ENCODE assay signal across 9 cellular contexts in genomic region chr11:72676874-72677341, GRCh38. TPM values are rescaled to one million over a fixed set of nuclear protein-coding genes. Genes with fewer than 3 reads are reported as not detected.
DNase-seq lines count a peak whose midpoint lies in the region; ATAC-seq and TF ChIP-seq lines count a peak whose summit lies in the region.
"Had no signal": no experiment of that assay in that cellular context is flagged by ENCODE, and none has a peak within 500 bp of the region (broad histone marks: within the 10 kb centered on the region; RNA-seq: fewer than 3 reads in every experiment).

No MANE protein-coding gene starts in this region.

- no peak overlapping the region for H3K27ac ChIP-seq in A673 (ENCODE audit: low read depth, low read length, poor library complexity, severe bottlenecking)
- H3K27ac ChIP-seq: thoracic aorta had no signal

- peak overlapping the region in 1 of 8 donors; percentile 37 for H3K4me3 Mint-ChIP-seq in naive B cell
- H3K4me3 Mint-ChIP-seq in stimulated activated naive CD8-positive, alpha-beta T cell treated with anti-CD3 and anti-CD28 coated beads, Interleukin-15, amount 100 ng/mL, for 72 hours = no peak overlapping the region

- H3K27ac Mint-ChIP-seq in naive B cell = peak overlapping the region in 2 of 6 donors; percentile 41 to 90
- H3K27ac Mint-ChIP-seq in stimulated activated naive CD8-positive, alpha-beta T cell treated with anti-CD3 and anti-CD28 coated beads, Interleukin-15, amount 100 ng/mL, for 72 hours = peak overlapping the region in 1 of 2 donors; percentile 29

- H3K27me3 ChIP-seq in A673 (replicated peaks; ENCODE audit: insufficient read depth, low read depth, low read length, poor library complexity) = peaks cover 47% of the 10 kb centered on the region

- no TSS peak for BruUV-seq in A673 (replicated peaks; lab: Mats Ljungman, UMichigan)

- ATAC-seq in naive B cell (ENCODE audit: low read depth in 2 of 2) (peak; percentile 72 to 78), HG03442 (IDR thresholded peaks at IDR 0.05; ENCODE audit: unreplicated experiment) (no peak)
- ATAC-seq in stimulated activated naive CD8-positive, alpha-beta T cell treated with anti-CD3 and anti-CD28 coated beads, Interleukin-15, amount 100 ng/mL, for 72 hours = peak; percentile 71

- TF ChIP-seq CTCF in A673 (conservative IDR thresholded peaks at IDR 0.05; ENCODE audit: low read depth, low read length) = no peak

- H3K36me3 ChIP-seq in A673 (ENCODE audit: insufficient read depth, low read length, poor library complexity, severe bottlenecking) = no peaks in the 10 kb centered on the region
- H3K36me3 ChIP-seq: thoracic aorta had no signal

- H3K36me3 Mint-ChIP-seq in naive B cell = no peaks in the 10 kb centered on the region

- H3K4me1 Mint-ChIP-seq in naive B cell = peaks cover 38 to 60% (median 46%) of the 10 kb centered on the region in 3 donors
- H3K4me1 Mint-ChIP-seq in stimulated activated naive CD8-positive, alpha-beta T cell treated with anti-CD3 and anti-CD28 coated beads, Interleukin-15, amount 100 ng/mL, for 72 hours = peaks cover 24% of the 10 kb centered on the region

- H3K4me3 ChIP-seq in A673 (ENCODE audit: low read depth, low read length, poor library complexity, severe bottlenecking) = no peak overlapping the region
- H3K4me3 ChIP-seq: thoracic aorta had no signal

- H3K9me3 ChIP-seq in A673 (ENCODE audit: low read depth, low read length, poor library complexity, severe bottlenecking) = no peaks in the 10 kb centered on the region
- H3K9me3 ChIP-seq: thoracic aorta had no signal

- intact Hi-C loops in A673 (cut with micrococcal nuclease; ENCODE audit: unreplicated experiment) = no loop called here

- peaks cover 30 to 48% (median 31%) of the 10 kb centered on the region in 3 donors for H3K27me3 Mint-ChIP-seq in naive B cell
- peaks cover 81% of the 10 kb centered on the region for H3K27me3 Mint-ChIP-seq in stimulated activated naive CD8-positive, alpha-beta T cell treated with anti-CD3 and anti-CD28 coated beads, Interleukin-15, amount 100 ng/mL, for 72 hours

- DNase-seq in A673 (ENCODE audit: low spot score) (peak; percentile 72), HUDEP-2 (lab: John Stamatoyannopoulos, UW; ENCODE audit: unreplicated experiment in 76 of 76) (peak in 53 of 76 experiments; percentile 4 to 65 (median 31)), dermis blood vessel endothelial cell (peak; percentile 62), naive B cell (peak; percentile 51), NCI-H82 (lab: John Stamatoyannopoulos, UW) (no peak)
- peak; percentile 43 to 58 for DNase-seq in activated CD4-positive, alpha-beta T cell treated with anti-CD3 and anti-CD28 coated beads for 4 hours
- DNase-seq in stimulated activated naive CD8-positive, alpha-beta T cell treated with anti-CD3 and anti-CD28 coated beads, Interleukin-15, amount 100 ng/mL, for 72 hours = peak; percentile 64 to 65

- peaks cover 0 to 1% (median 0%) of the 10 kb centered on the region in 7 donors for H3K9me3 Mint-ChIP-seq in naive B cell
- H3K9me3 Mint-ChIP-seq in stimulated activated naive CD8-positive, alpha-beta T cell treated with anti-CD3 and anti-CD28 coated beads, Interleukin-15, amount 100 ng/mL, for 72 hours = no peaks in the 10 kb centered on the region

- no peaks in the 10 kb centered on the region for H3K4me1 ChIP-seq in A673 (ENCODE audit: insufficient read depth, low read length, poor library complexity, severe bottlenecking)

- POLR2A ChIA-PET in A673 (lab: Charles Lee; ENCODE audit: low non-redundant PET) = no interaction called here

- CTCF ChIA-PET in A673 (lab: Charles Lee) = no interaction called here

RNA-seq across cellular contexts. Expression of gene PDE2A, which starts 2.7 kb away (rescaled TPM):
- 0.58 and 1.2 TPM in 2 replicates for total RNA-seq in A673 (2021)
- 351 and 380 TPM in 2 replicates for total RNA-seq in dermis blood vessel endothelial cell
- under 1 TPM in 3 of 6 donors, not detected in 3; 0.18 to 0.44 (median 0.36) TPM for polyA plus RNA-seq in naive B cell (ENCODE audit: low read depth in 6 of 6)

Comparison
In these comparisons a context has a peak if more than half of its experiments do, and no peak if none do; other contexts are left out.
1. RNA of gene PDE2A, which starts 2.7 kb away (total RNA-seq): 351 to 380 TPM in dermis blood vessel endothelial cell; 0.58 to 1.2 TPM in A673; every median in the first group is over 100 times any median in the second.